Comparison of ENCODE assay signal across 1 cellular context in the genomic region with DNA sequence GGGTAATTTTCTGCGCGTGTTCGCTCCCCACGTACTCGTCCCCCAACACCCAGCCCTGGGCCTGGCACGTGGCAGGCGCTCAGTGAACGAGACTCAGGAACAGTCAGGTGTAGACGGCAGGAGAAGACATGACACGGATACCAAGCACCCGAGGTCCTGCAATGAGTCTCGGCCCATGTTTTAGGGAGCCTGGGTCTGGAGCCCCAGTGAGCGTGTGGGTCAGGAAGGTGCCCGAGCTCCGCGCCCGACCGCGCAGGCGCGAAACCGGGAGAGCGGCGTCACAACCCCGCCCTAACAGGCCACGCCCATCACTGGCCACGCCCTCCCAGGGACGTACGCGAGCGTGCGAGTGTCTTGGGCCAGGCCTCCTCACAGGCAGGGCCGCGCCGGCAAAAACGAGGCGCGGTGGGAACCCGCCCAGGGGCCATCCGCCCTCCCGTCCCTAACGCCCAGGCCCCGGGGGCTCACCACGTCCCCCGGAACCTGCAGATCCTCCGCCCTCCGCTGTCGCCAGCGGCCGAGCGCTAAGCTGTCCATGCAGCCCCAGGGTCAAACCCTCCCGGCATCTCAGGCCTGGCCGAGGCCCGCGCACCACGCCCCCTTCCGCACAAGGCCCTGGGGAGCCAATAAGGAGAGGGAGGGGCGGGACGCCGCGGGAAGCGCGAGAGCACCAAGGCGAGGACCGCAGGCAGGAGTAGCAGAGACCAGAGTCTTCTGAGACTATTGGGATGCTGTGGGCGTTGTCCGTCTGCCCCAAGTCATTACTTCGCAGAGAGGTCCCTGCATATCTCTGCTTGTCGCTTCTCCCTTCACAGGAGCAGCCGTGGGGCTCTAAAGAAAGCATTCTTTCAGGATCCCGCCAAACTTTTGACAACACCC.
A peak's percentile ranks its signal among the peaks of the same experiment; 100 is the strongest.
TF ChIP-seq lines count a peak whose summit lies in the region.

A gene (minus strand): TSS at position 595 of the 879 bp plus-strand sequence. CDS start 58 bp downstream, at position 537.

TF ChIP-seq in GM12878, 131 proteins besides CTCF, POLR2A, EP300 and RAD21 (continued from another document and continues in another):
- TF ChIP-seq, protein P1, sequence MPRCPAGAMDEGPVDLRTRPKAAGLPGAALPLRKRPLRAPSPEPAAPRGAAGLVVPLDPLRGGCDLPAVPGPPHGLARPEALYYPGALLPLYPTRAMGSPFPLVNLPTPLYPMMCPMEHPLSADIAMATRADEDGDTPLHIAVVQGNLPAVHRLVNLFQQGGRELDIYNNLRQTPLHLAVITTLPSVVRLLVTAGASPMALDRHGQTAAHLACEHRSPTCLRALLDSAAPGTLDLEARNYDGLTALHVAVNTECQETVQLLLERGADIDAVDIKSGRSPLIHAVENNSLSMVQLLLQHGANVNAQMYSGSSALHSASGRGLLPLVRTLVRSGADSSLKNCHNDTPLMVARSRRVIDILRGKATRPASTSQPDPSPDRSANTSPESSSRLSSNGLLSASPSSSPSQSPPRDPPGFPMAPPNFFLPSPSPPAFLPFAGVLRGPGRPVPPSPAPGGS (IDR thresholded peaks at IDR 0.05; ENCODE audit: borderline replicate concordance, insufficient read depth, low read depth, low read length, poor library complexity, severe bottlenecking), result no peak
- TF ChIP-seq, protein P2, sequence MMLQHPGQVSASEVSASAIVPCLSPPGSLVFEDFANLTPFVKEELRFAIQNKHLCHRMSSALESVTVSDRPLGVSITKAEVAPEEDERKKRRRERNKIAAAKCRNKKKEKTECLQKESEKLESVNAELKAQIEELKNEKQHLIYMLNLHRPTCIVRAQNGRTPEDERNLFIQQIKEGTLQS (IDR thresholded peaks at IDR 0.05; ENCODE audit: borderline replicate concordance, extremely low read depth, low read depth, low read length), result no peak
- TF ChIP-seq ZSCAN29 (IDR thresholded peaks at IDR 0.05) (peak; percentile 59; the same call in 1 of the 2 replicates), TCF7 (IDR thresholded peaks at IDR 0.05; ENCODE audit: borderline replicate concordance) (no peak), GATAD2B (conservative IDR thresholded peaks at IDR 0.05; ENCODE audit: low read depth) (peak; percentile 82), PAX5 (IDR thresholded peaks at IDR 0.05; ENCODE audit: borderline replicate concordance, low read depth, low read length) (0 out of 2 replicates have a peak, but pooled peaks have one; percentile 6), FOS (IDR thresholded peaks at IDR 0.05; ENCODE audit: borderline replicate concordance, extremely low read depth, insufficient read length) (no peak), BMI1 (IDR thresholded peaks at IDR 0.05; ENCODE audit: borderline replicate concordance) (no peak), CBX3 (IDR thresholded peaks at IDR 0.05; ENCODE audit: borderline replicate concordance, low read depth) (no peak), MYC (IDR thresholded peaks at IDR 0.05; ENCODE audit: insufficient read depth, insufficient read length, insufficient replicate concordance, low read length, severe bottlenecking) (peak; percentile 54), IKZF2 (IDR thresholded peaks at IDR 0.05) (0 out of 4 replicates have a peak, but pooled peaks of 1 of the 2 experiments have one; percentile 1), MEF2B (IDR thresholded peaks at IDR 0.05; ENCODE audit: partially characterized antibody, poor library complexity, severe bottlenecking) (peak; percentile 50), ZNF207 (IDR thresholded peaks at IDR 0.05; ENCODE audit: borderline replicate concordance) (peak; percentile 88; the same call in 1 of the 2 replicates), MEF2A (IDR thresholded peaks at IDR 0.05; ENCODE audit: insufficient read depth, low read depth, low read length) (no peak), NBN (IDR thresholded peaks at IDR 0.05) (peak; percentile 80), CREM (IDR thresholded peaks at IDR 0.05; ENCODE audit: low read depth) (no peak), SUZ12 (IDR thresholded peaks at IDR 0.05; ENCODE audit: unreplicated experiment) (no peak), MYB (IDR thresholded peaks at IDR 0.05; ENCODE audit: borderline replicate concordance, low read depth, low read length) (no peak), SMC3 (IDR thresholded peaks at IDR 0.05; ENCODE audit: borderline replicate concordance, low read length) (no peak), DPF2 (IDR thresholded peaks at IDR 0.05) (peak; percentile 48; the same call in 1 of the 2 replicates), ASH2L (IDR thresholded peaks at IDR 0.05; ENCODE audit: borderline replicate concordance, low read depth) (0 out of 2 replicates have a peak, but pooled peaks have one; percentile 78), YY1 (IDR thresholded peaks at IDR 0.05; ENCODE audit: low read depth, low read length) (peak; percentile 73; the same call in 1 of the 2 replicates), FOXM1 (IDR thresholded peaks at IDR 0.05; ENCODE audit: low read depth, low read length) (no peak), SMAD1 (IDR thresholded peaks at IDR 0.05; ENCODE audit: low read depth, partially characterized antibody) (no peak), MXI1 (IDR thresholded peaks at IDR 0.05; ENCODE audit: low read depth, low read length) (peak; percentile 82), TBL1XR1 (IDR thresholded peaks at IDR 0.05; ENCODE audit: low read depth, low read length) (no peak; the same call in 1 of the 2 replicates), BCL11A (IDR thresholded peaks at IDR 0.05; ENCODE audit: low read depth, low read length) (no peak), EED (IDR thresholded peaks at IDR 0.05; ENCODE audit: low read depth) (no peak), NFYA (IDR thresholded peaks at IDR 0.05; ENCODE audit: borderline replicate concordance, low read depth, low read length) (no peak), KDM1A (IDR thresholded peaks at IDR 0.05; ENCODE audit: borderline replicate concordance) (no peak), NR2C1 (IDR thresholded peaks at IDR 0.05) (no peak), CBX5 (IDR thresholded peaks at IDR 0.05; ENCODE audit: low read depth) (0 out of 2 replicates have a peak, but pooled peaks have one; percentile 18), IRF4 (IDR thresholded peaks at IDR 0.05; ENCODE audit: low read depth, low read length) (no peak), ZBED1 (IDR thresholded peaks at IDR 0.05; ENCODE audit: borderline replicate concordance) (no peak), BACH1 (IDR thresholded peaks at IDR 0.05; ENCODE audit: borderline replicate concordance) (peak; percentile 68; the same call in 1 of the 2 replicates), MTA3 (IDR thresholded peaks at IDR 0.05; ENCODE audit: borderline replicate concordance, low read length) (no peak)
- TF ChIP-seq, protein P3, sequence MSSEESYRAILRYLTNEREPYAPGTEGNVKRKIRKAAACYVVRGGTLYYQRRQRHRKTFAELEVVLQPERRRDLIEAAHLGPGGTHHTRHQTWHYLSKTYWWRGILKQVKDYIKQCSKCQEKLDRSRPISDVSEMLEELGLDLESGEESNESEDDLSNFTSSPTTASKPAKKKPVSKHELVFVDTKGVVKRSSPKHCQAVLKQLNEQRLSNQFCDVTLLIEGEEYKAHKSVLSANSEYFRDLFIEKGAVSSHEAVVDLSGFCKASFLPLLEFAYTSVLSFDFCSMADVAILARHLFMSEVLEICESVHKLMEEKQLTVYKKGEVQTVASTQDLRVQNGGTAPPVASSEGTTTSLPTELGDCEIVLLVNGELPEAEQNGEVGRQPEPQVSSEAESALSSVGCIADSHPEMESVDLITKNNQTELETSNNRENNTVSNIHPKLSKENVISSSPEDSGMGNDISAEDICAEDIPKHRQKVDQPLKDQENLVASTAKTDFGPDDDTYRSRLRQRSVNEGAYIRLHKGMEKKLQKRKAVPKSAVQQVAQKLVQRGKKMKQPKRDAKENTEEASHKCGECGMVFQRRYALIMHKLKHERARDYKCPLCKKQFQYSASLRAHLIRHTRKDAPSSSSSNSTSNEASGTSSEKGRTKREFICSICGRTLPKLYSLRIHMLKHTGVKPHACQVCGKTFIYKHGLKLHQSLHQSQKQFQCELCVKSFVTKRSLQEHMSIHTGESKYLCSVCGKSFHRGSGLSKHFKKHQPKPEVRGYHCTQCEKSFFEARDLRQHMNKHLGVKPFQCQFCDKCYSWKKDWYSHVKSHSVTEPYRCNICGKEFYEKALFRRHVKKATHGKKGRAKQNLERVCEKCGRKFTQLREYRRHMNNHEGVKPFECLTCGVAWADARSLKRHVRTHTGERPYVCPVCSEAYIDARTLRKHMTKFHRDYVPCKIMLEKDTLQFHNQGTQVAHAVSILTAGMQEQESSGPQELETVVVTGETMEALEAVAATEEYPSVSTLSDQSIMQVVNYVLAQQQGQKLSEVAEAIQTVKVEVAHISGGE (CRISPR knock-in tag; IDR thresholded peaks at IDR 0.05), result no peak
- TF ChIP-seq, protein P4, sequence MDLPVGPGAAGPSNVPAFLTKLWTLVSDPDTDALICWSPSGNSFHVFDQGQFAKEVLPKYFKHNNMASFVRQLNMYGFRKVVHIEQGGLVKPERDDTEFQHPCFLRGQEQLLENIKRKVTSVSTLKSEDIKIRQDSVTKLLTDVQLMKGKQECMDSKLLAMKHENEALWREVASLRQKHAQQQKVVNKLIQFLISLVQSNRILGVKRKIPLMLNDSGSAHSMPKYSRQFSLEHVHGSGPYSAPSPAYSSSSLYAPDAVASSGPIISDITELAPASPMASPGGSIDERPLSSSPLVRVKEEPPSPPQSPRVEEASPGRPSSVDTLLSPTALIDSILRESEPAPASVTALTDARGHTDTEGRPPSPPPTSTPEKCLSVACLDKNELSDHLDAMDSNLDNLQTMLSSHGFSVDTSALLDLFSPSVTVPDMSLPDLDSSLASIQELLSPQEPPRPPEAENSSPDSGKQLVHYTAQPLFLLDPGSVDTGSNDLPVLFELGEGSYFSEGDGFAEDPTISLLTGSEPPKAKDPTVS (IDR thresholded peaks at IDR 0.05; ENCODE audit: low read depth, low read length), result no peak
- TF ChIP-seq, protein P5, sequence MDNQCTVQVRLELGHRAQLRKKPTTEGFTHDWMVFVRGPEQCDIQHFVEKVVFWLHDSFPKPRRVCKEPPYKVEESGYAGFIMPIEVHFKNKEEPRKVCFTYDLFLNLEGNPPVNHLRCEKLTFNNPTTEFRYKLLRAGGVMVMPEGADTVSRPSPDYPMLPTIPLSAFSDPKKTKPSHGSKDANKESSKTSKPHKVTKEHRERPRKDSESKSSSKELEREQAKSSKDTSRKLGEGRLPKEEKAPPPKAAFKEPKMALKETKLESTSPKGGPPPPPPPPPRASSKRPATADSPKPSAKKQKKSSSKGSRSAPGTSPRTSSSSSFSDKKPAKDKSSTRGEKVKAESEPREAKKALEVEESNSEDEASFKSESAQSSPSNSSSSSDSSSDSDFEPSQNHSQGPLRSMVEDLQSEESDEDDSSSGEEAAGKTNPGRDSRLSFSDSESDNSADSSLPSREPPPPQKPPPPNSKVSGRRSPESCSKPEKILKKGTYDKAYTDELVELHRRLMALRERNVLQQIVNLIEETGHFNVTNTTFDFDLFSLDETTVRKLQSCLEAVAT (IDR thresholded peaks at IDR 0.05), result peak; percentile 100
- TF ChIP-seq, protein P6, sequence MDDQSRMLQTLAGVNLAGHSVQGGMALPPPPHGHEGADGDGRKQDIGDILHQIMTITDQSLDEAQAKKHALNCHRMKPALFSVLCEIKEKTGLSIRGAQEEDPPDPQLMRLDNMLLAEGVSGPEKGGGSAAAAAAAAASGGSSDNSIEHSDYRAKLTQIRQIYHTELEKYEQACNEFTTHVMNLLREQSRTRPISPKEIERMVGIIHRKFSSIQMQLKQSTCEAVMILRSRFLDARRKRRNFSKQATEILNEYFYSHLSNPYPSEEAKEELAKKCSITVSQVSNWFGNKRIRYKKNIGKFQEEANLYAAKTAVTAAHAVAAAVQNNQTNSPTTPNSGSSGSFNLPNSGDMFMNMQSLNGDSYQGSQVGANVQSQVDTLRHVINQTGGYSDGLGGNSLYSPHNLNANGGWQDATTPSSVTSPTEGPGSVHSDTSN (IDR thresholded peaks at IDR 0.05; ENCODE audit: insufficient replicate concordance, low read depth, low read length), result peak; percentile 61
- TF ChIP-seq, protein P7, sequence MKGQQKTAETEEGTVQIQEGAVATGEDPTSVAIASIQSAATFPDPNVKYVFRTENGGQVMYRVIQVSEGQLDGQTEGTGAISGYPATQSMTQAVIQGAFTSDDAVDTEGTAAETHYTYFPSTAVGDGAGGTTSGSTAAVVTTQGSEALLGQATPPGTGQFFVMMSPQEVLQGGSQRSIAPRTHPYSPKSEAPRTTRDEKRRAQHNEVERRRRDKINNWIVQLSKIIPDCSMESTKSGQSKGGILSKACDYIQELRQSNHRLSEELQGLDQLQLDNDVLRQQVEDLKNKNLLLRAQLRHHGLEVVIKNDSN (IDR thresholded peaks at IDR 0.05; ENCODE audit: borderline replicate concordance, extremely low read length, insufficient read depth, low read depth, low read length), result peak; percentile 58
- TF ChIP-seq, protein P8, sequence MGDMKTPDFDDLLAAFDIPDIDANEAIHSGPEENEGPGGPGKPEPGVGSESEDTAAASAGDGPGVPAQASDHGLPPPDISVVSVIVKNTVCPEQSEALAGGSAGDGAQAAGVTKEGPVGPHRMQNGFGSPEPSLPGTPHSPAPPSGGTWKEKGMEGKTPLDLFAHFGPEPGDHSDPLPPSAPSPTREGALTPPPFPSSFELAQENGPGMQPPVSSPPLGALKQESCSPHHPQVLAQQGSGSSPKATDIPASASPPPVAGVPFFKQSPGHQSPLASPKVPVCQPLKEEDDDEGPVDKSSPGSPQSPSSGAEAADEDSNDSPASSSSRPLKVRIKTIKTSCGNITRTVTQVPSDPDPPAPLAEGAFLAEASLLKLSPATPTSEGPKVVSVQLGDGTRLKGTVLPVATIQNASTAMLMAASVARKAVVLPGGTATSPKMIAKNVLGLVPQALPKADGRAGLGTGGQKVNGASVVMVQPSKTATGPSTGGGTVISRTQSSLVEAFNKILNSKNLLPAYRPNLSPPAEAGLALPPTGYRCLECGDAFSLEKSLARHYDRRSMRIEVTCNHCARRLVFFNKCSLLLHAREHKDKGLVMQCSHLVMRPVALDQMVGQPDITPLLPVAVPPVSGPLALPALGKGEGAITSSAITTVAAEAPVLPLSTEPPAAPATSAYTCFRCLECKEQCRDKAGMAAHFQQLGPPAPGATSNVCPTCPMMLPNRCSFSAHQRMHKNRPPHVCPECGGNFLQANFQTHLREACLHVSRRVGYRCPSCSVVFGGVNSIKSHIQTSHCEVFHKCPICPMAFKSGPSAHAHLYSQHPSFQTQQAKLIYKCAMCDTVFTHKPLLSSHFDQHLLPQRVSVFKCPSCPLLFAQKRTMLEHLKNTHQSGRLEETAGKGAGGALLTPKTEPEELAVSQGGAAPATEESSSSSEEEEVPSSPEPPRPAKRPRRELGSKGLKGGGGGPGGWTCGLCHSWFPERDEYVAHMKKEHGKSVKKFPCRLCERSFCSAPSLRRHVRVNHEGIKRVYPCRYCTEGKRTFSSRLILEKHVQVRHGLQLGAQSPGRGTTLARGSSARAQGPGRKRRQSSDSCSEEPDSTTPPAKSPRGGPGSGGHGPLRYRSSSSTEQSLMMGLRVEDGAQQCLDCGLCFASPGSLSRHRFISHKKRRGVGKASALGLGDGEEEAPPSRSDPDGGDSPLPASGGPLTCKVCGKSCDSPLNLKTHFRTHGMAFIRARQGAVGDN (IDR thresholded peaks at IDR 0.05), result peak; percentile 80; the same call in 1 of the 2 replicates
